In the genomic region with DNA sequence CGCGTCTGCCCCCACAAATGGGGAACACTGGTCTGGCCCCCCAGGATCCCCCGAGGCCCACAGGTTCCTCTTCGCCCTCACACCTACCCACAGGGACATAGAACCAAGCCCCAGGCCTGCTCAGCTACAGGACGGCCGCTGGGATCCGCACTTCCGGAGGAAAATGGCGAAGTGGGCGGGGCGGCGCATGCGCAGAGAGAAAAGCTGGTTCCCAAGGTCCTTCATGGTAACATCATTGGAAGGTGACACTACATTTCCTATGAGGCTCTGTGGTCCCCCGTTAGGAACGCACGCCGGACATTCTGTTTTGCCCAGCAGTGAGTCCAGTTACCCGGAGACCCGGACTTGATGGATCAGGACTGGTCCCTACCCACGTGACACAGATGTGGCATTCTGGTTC, we compare ENCODE assay signal across 8 cellular contexts.
A peak's percentile ranks its signal among the peaks of the same experiment; 100 is the strongest.
DNase-seq lines count a peak whose midpoint lies in the region; ATAC-seq and TF ChIP-seq lines count a peak whose summit lies in the region.
"Not testable (repeated sequence)": the region's sequence is repeated elsewhere in the genome, so short reads cannot be mapped to it uniquely, and the experiment has no call there.

No MANE protein-coding gene starts in this region.

- H3K36me3 Mint-ChIP-seq in activated naive CD4-positive, alpha-beta T cell treated with anti-CD3 and anti-CD28 coated beads, Interleukin-2, amount 10 ng/mL, durations not matched to agents 7 days and 5 days, result not testable (repeated sequence)

- H3K4me3 Mint-ChIP-seq in activated naive CD4-positive, alpha-beta T cell treated with anti-CD3 and anti-CD28 coated beads, Interleukin-2, amount 10 ng/mL, durations not matched to agents 7 days and 5 days, result not testable (repeated sequence)

- not testable (repeated sequence) for H3K4me1 ChIP-seq in lower lobe of right lung; thoracic aorta (ENCODE audit: control insufficient read depth in 1 of 2, low read depth in 2 of 2)

- not testable (repeated sequence) for H3K27me3 ChIP-seq in lower lobe of right lung (ENCODE audit: low read depth); thoracic aorta (replicated peaks; ENCODE audit: insufficient read depth)

- ATAC-seq in lower lobe of right lung; thoracic aorta (ENCODE audit: insufficient number of reproducible peaks, low FRiP score, low read depth): not testable (repeated sequence)

- not testable (repeated sequence) for TF ChIP-seq CTCF in lower lobe of right lung (IDR thresholded peaks at IDR 0.05); thoracic aorta (IDR thresholded peaks at IDR 0.05)

- DNase-seq in A172 (ENCODE audit: low spot score) (peak; percentile 48), NCI-H226 (peak; percentile 11), fibroblast of peridontal ligament (ENCODE audit: extremely low read depth) (peak; percentile 1)
- DNase-seq in activated CD4-positive, alpha-beta T cell treated with anti-CD3 and anti-CD28 coated beads for 48 hours, result peak; percentile 5
- DNase-seq in activated naive CD4-positive, alpha-beta T cell treated with anti-CD3 and anti-CD28 coated beads, Interleukin-2, amount 10 ng/mL, durations not matched to agents 7 days and 5 days; lower lobe of right lung; thoracic aorta (ENCODE audit: low spot score): not testable (repeated sequence)
- peak; percentile 5 for DNase-seq in stimulated activated CD4-positive, alpha-beta T cell treated with anti-CD3 and anti-CD28 coated beads, Interleukin-15, amount 100 ng/mL, for 24 hours

- H3K9me3 Mint-ChIP-seq in activated naive CD4-positive, alpha-beta T cell treated with anti-CD3 and anti-CD28 coated beads, Interleukin-2, amount 10 ng/mL, durations not matched to agents 7 days and 5 days, result not testable (repeated sequence)

- H3K4me3 ChIP-seq in lower lobe of right lung (peak overlapping the region; percentile 11), thoracic aorta (peak overlapping the region; percentile 48)

- not testable (repeated sequence) for H3K9me3 ChIP-seq in lower lobe of right lung, thoracic aorta

- H3K27ac ChIP-seq in lower lobe of right lung, thoracic aorta: not testable (repeated sequence)

- H3K36me3 ChIP-seq in lower lobe of right lung, thoracic aorta: not testable (repeated sequence)

- intact Hi-C loops in lower lobe of right lung (cut with DNase I), result not testable (repeated sequence)

- H3K4me1 Mint-ChIP-seq in activated naive CD4-positive, alpha-beta T cell treated with anti-CD3 and anti-CD28 coated beads, Interleukin-2, amount 10 ng/mL, durations not matched to agents 7 days and 5 days, result not testable (repeated sequence)

- H3K27ac Mint-ChIP-seq in activated naive CD4-positive, alpha-beta T cell treated with anti-CD3 and anti-CD28 coated beads, Interleukin-2, amount 10 ng/mL, durations not matched to agents 7 days and 5 days, result peak overlapping the region; percentile 45

- CTCF ChIA-PET in activated naive CD4-positive, alpha-beta T cell treated with anti-CD3 and anti-CD28 coated beads, Interleukin-2, amount 10 ng/mL, durations not matched to agents 7 days and 5 days (lab: Charles Lee), result not testable (repeated sequence)

- H3K27me3 Mint-ChIP-seq in activated naive CD4-positive, alpha-beta T cell treated with anti-CD3 and anti-CD28 coated beads, Interleukin-2, amount 10 ng/mL, durations not matched to agents 7 days and 5 days, result not testable (repeated sequence)
